ENCODE assay signal across 18 cellular contexts in genomic region chr5:151274666-151275065, GRCh38. TPM values are rescaled to one million over a fixed set of nuclear protein-coding genes. Genes with fewer than 3 reads are reported as not detected.
"Had no signal": no experiment of that assay in that cellular context is flagged by ENCODE, and none has a peak within 500 bp of the region (broad histone marks: within the 10 kb centered on the region; RNA-seq: fewer than 3 reads in every experiment).

No MANE protein-coding gene starts in this region.

- H3K36me3 ChIP-seq: ovary had no signal

- H3K4me1 Mint-ChIP-seq: activated CD4-positive, alpha-beta T cell treated with anti-CD3 and anti-CD28 coated beads, Interleukin-2, amount 10 ng/mL, durations not matched to agents 7 days and 5 days; brain; endodermal cell; memory B cell; natural killer cell; T-cell had no signal

- H3K27ac Mint-ChIP-seq: activated CD4-positive, alpha-beta T cell treated with anti-CD3 and anti-CD28 coated beads, Interleukin-2, amount 10 ng/mL, durations not matched to agents 7 days and 5 days; activated CD8-positive, alpha-beta T cell treated with anti-CD3 and anti-CD28 coated beads, Interleukin-2, amount 10 ng/mL, durations not matched to agents 7 days and 5 days; activated naive CD4-positive, alpha-beta T cell treated with anti-CD3 and anti-CD28 coated beads for 36 hours; activated T-cell treated with anti-CD3 and anti-CD28 coated beads, Interleukin-2, amount 50 U/mL, for 24 hours; brain; endodermal cell; memory B cell; natural killer cell; stimulated activated naive B cell treated with anti-CD40 and anti-IgM and Interleukin-4, amounts not matched to agents 10 μg/mL and 1 μg/mL and 100 μg/mL, for 72 hours; T-cell had no signal

- H3K9me3 ChIP-seq: ovary had no signal

- H3K4me3 Mint-ChIP-seq: activated CD4-positive, alpha-beta T cell treated with anti-CD3 and anti-CD28 coated beads, Interleukin-2, amount 10 ng/mL, durations not matched to agents 7 days and 5 days; activated CD8-positive, alpha-beta T cell treated with anti-CD3 and anti-CD28 coated beads, Interleukin-2, amount 10 ng/mL, durations not matched to agents 7 days and 5 days; activated naive CD4-positive, alpha-beta T cell treated with anti-CD3 and anti-CD28 coated beads for 36 hours; activated T-cell treated with anti-CD3 and anti-CD28 coated beads, Interleukin-2, amount 50 U/mL, for 24 hours; brain; endodermal cell; memory B cell; natural killer cell; stimulated activated naive B cell treated with anti-CD40 and anti-IgM and Interleukin-4, amounts not matched to agents 10 μg/mL and 1 μg/mL and 100 μg/mL, for 72 hours; T-cell had no signal

- ATAC-seq: activated CD8-positive, alpha-beta T cell treated with anti-CD3 and anti-CD28 coated beads, Interleukin-2, amount 10 ng/mL, durations not matched to agents 7 days and 5 days; left ventricle myocardium superior; natural killer cell; stimulated activated naive B cell treated with anti-CD40 and anti-IgM and Interleukin-4, amounts not matched to agents 10 μg/mL and 1 μg/mL and 100 μg/mL, for 72 hours; T-cell had no signal

- H3K27me3 ChIP-seq: ovary had no signal

- DNase-seq: activated CD4-positive, alpha-beta T cell treated with anti-CD3 and anti-CD28 coated beads, Interleukin-2, amount 10 ng/mL, durations not matched to agents 7 days and 5 days; activated CD8-positive, alpha-beta T cell treated with anti-CD3 and anti-CD28 coated beads, Interleukin-2, amount 10 ng/mL, durations not matched to agents 7 days and 5 days; activated naive CD4-positive, alpha-beta T cell treated with anti-CD3 and anti-CD28 coated beads for 36 hours; activated T-cell treated with anti-CD3 and anti-CD28 coated beads, Interleukin-2, amount 50 U/mL, for 24 hours; central memory CD4-positive, alpha-beta T cell; endodermal cell; left ventricle myocardium superior; natural killer cell; ovary; stimulated activated naive B cell treated with anti-CD40 and anti-IgM and Interleukin-4, amounts not matched to agents 10 μg/mL and 1 μg/mL and 100 μg/mL, for 72 hours; T-cell; T-helper 9 cell had no signal

- H3K4me3 ChIP-seq: ovary had no signal

- H3K27me3 Mint-ChIP-seq: activated T-cell treated with anti-CD3 and anti-CD28 coated beads, Interleukin-2, amount 50 U/mL, for 24 hours; memory B cell; stimulated activated naive B cell treated with anti-CD40 and anti-IgM and Interleukin-4, amounts not matched to agents 10 μg/mL and 1 μg/mL and 100 μg/mL, for 72 hours; T-cell had no signal

- H3K9me3 Mint-ChIP-seq: activated CD4-positive, alpha-beta T cell treated with anti-CD3 and anti-CD28 coated beads, Interleukin-2, amount 10 ng/mL, durations not matched to agents 7 days and 5 days; activated naive CD4-positive, alpha-beta T cell treated with anti-CD3 and anti-CD28 coated beads for 36 hours; activated T-cell treated with anti-CD3 and anti-CD28 coated beads, Interleukin-2, amount 50 U/mL, for 24 hours; brain; endodermal cell; memory B cell; natural killer cell; stimulated activated naive B cell treated with anti-CD40 and anti-IgM and Interleukin-4, amounts not matched to agents 10 μg/mL and 1 μg/mL and 100 μg/mL, for 72 hours; T-cell had no signal

- H3K27ac ChIP-seq: ovary had no signal

- H3K36me3 Mint-ChIP-seq: brain, natural killer cell, T-cell had no signal

RNA-seq across cellular contexts. Expression of gene SLC36A3, which starts 28.9 kb away (rescaled TPM):
- total RNA-seq: activated CD4-positive, alpha-beta T cell treated with anti-CD3 and anti-CD28 coated beads, Interleukin-2, amount 10 ng/mL, durations not matched to agents 7 days and 5 days; activated CD8-positive, alpha-beta T cell treated with anti-CD3 and anti-CD28 coated beads, Interleukin-2, amount 10 ng/mL, durations not matched to agents 7 days and 5 days; activated naive CD4-positive, alpha-beta T cell treated with anti-CD3 and anti-CD28 coated beads for 36 hours; endodermal cell; epithelial cell of proximal tubule; frontal cortex; kidney epithelial cell; left ventricle myocardium superior; natural killer cell; ovary; renal cortical epithelial cell; T-cell had no signal
